ENCODE assay signal across 8 cellular contexts in the genomic region with DNA sequence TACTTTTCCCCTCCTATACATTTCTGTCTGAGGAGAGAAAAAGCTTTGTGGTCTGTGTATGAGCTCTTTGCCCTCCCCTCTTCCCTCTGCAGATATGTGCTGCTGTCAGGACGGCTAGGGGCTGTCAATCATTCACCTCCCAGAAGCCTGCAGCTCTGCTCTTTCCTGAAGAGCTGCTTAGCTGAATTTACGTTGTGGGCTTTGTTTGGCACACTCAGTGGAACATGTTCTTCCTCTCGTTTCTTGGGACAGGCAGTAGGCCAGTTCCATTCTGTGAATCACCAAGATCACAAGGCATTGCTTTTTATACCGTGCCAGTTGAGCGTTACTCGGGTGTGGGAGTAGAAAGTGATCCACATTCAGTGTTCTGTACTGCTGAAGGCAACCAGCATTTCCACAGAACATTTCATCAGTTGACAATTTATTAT.
A peak's percentile ranks its signal among the peaks of the same experiment; 100 is the strongest.
DNase-seq lines count a peak whose midpoint lies in the region; ATAC-seq and TF ChIP-seq lines count a peak whose summit lies in the region.

No MANE protein-coding gene starts in this region.

- H3K27me3 ChIP-seq in ascending aorta (no peaks in the 10 kb centered on the region), kidney epithelial cell (ENCODE audit: control insufficient read depth, insufficient read depth, low read length) (no peaks in the 10 kb centered on the region), tibial nerve (no peaks in the 10 kb centered on the region)
- no peaks in the 10 kb centered on the region for H3K27me3 ChIP-seq in effector memory CD4-positive, alpha-beta T cell (replicated peaks; ENCODE audit: control insufficient read depth, insufficient read depth, low read length, poor library complexity, severe bottlenecking)

- intact Hi-C loops in ascending aorta (cut with DNase I), result loop anchor here (2.0 to 10.0 kb wide), 3 partner anchors 36 to 321 kb away; a partner anchor contains a TSS

- peak; percentile 66 for ATAC-seq in HG02759 (IDR thresholded peaks at IDR 0.05; ENCODE audit: unreplicated experiment)

- TF ChIP-seq POLR2A in tibial nerve (IDR thresholded peaks at IDR 0.05), result peak in 1 of 2 donors; percentile 47

- no peaks in the 10 kb centered on the region for H3K9me3 ChIP-seq in ascending aorta
- H3K9me3 ChIP-seq in tibial nerve, result no peaks in the 10 kb centered on the region
- no peaks in the 10 kb centered on the region for H3K9me3 ChIP-seq in effector memory CD4-positive, alpha-beta T cell (ENCODE audit: control insufficient read depth, low read length)

- no peaks in the 10 kb centered on the region for H3K36me3 ChIP-seq in ascending aorta
- no peaks in the 10 kb centered on the region for H3K36me3 ChIP-seq in kidney epithelial cell (ENCODE audit: control insufficient read depth, insufficient read depth, low read length)
- no peaks in the 10 kb centered on the region for H3K36me3 ChIP-seq in tibial nerve
- H3K36me3 ChIP-seq in effector memory CD4-positive, alpha-beta T cell (ENCODE audit: control insufficient read depth, insufficient read depth, low read length), result no peaks in the 10 kb centered on the region

- TF ChIP-seq CTCF in AG10803 (conservative IDR thresholded peaks at IDR 0.05; ENCODE audit: low read length) (no peak), ascending aorta (IDR thresholded peaks at IDR 0.05) (no peak), kidney epithelial cell (IDR thresholded peaks at IDR 0.05; ENCODE audit: insufficient read depth, low read length, poor library complexity, severe bottlenecking) (no peak), tibial nerve (IDR thresholded peaks at IDR 0.05) (peak in 1 of 5 experiments; percentile 19)

- peak; percentile 99 for TF ChIP-seq EP300 in tibial nerve (IDR thresholded peaks at IDR 0.05)

- H3K27ac ChIP-seq in ascending aorta (peak overlapping the region; percentile 78 to 80), tibial nerve (peak overlapping the region; percentile 72 to 93 (median 88))
- no peak overlapping the region for H3K27ac ChIP-seq in effector memory CD4-positive, alpha-beta T cell (ENCODE audit: insufficient read depth, low read length, poor library complexity, severe bottlenecking)

- no peak overlapping the region for H3K4me3 ChIP-seq in AG10803 (ENCODE audit: low read length)
- H3K4me3 ChIP-seq in ascending aorta, result no peak overlapping the region
- no peak overlapping the region for H3K4me3 ChIP-seq in kidney epithelial cell (ENCODE audit: low read depth, low read length)
- H3K4me3 ChIP-seq in tibial nerve, result no peak overlapping the region
- no peak overlapping the region for H3K4me3 ChIP-seq in effector memory CD4-positive, alpha-beta T cell (ENCODE audit: insufficient read depth, low read depth, low read length, poor library complexity, severe bottlenecking)

- H3K4me1 ChIP-seq in ascending aorta, result peaks cover 8 to 20% of the 10 kb centered on the region in 2 donors
- peaks cover 0 to 31% (median 20%) of the 10 kb centered on the region in 4 donors for H3K4me1 ChIP-seq in tibial nerve
- no peaks in the 10 kb centered on the region for H3K4me1 ChIP-seq in effector memory CD4-positive, alpha-beta T cell (ENCODE audit: control insufficient read depth, insufficient read depth, low read length, poor library complexity, severe bottlenecking)

- DNase-seq in AG10803 (ENCODE audit: low read depth), result peak; percentile 92
- DNase-seq in ascending aorta (ENCODE audit: low spot score in 2 of 2), result peak; percentile 50 to 91
- DNase-seq in kidney epithelial cell (ENCODE audit: low read depth), result peak; percentile 94
- peak; percentile 50 to 78 for DNase-seq in tibial nerve (ENCODE audit: low spot score in 2 of 2)
- no peak for DNase-seq in 8988T
- DNase-seq in effector memory CD4-positive, alpha-beta T cell, result no peak
- DNase-seq in T1000 (lab: John Stamatoyannopoulos, UW), result no peak

- 3 to 17% methylated on average over 6 of the region's 6 CpGs for WGBS in tibial nerve, 2 donors

Comparison
In these comparisons a context has a peak if more than half of its experiments do, and no peak if none do; other contexts are left out.
1. DNase-seq: peak in AG10803 (single experiment), ascending aorta (2 of 2), kidney epithelial cell (single experiment) and tibial nerve (2 of 2); none in 8988T (single experiment), effector memory CD4-positive, alpha-beta T cell (0 of 3) and T1000 (single experiment).